In genomic region chr3:136994772-136995516, GRCh38 we compare ENCODE assay signal across 8 cellular contexts. TPM values are rescaled to one million over a fixed set of nuclear protein-coding genes. Genes with fewer than 3 reads are reported as not detected.
DNase-seq lines count a peak whose midpoint lies in the region; ATAC-seq and TF ChIP-seq lines count a peak whose summit lies in the region.

No MANE protein-coding gene starts in this region.

- CTCF ChIA-PET in PC-9 (lab: Charles Lee) = interaction anchor here (0.6 kb wide), 1 partner anchor 155 kb away, joined by 4 read pairs; no protein-coding TSS in a partner anchor

- POLR2A ChIA-PET in PC-9 (lab: Charles Lee; ENCODE audit: unreplicated experiment) = interaction anchor here (0.6 kb wide), 1 partner anchor 799 kb away, joined by 7 read pairs; the partner anchor contains the start of gene MSL2

- H3K4me3 ChIP-seq in PC-9 (no peak overlapping the region), fibroblast of lung (replicated peaks in 1 of 4; ENCODE audit: control extremely low read depth in 1 of 4, insufficient read depth in 1 of 4, low read depth in 3 of 4, low read length in 4 of 4) (no peak overlapping the region)

- DNase-seq in GM04504 (ENCODE audit: low read depth) (peak; percentile 93), PC-9 (peak; percentile 79 to 86), fibroblast of lung (ENCODE audit: low read depth in 2 of 2) (peak; percentile 79 to 88), pulmonary artery endothelial cell (ENCODE audit: low read depth, low spot score) (peak; percentile 87), DMS53 (lab: John Stamatoyannopoulos, UW) (no peak), SKM-1 treated with dmso at 0.1 percent for 144 hours (lab: John Stamatoyannopoulos, UW; ENCODE audit: unreplicated experiment) (no peak)
- DNase-seq in activated CD8-positive, alpha-beta memory T cell treated with anti-CD3 and anti-CD28 coated beads, Interleukin-2, amount 50 U/mL, for 4 hours = no peak

- H4K20me1 ChIP-seq in PC-9 (ENCODE audit: insufficient read depth) = no peaks in the 10 kb centered on the region
- H4K20me1 ChIP-seq in fibroblast of lung (ENCODE audit: control insufficient read depth, extremely low read depth, insufficient read depth, low read length) = no peaks in the 10 kb centered on the region

- H3K4me1 ChIP-seq in PC-9 (replicated peaks; ENCODE audit: insufficient read depth) = peaks cover 16% of the 10 kb centered on the region
- H3K4me1 ChIP-seq in fibroblast of lung (ENCODE audit: control insufficient read depth, extremely low read depth, insufficient read depth, low read length) = peaks cover 3% of the 10 kb centered on the region

- intact Hi-C loops in PC-9 (cut with micrococcal nuclease; ENCODE audit: unreplicated experiment) = loop anchor here (5.0 kb wide), 2 partner anchors 33 to 243 kb away; partner anchors contain the start of gene STAG1

- H3K9me3 ChIP-seq in PC-9 (ENCODE audit: insufficient read depth, low read depth) (no peaks in the 10 kb centered on the region), fibroblast of lung (ENCODE audit: control insufficient read depth, insufficient read depth, low read depth, low read length) (no peaks in the 10 kb centered on the region)

- peak overlapping the region; percentile 40; the same call in 1 of the 2 replicates for H3K27ac ChIP-seq in PC-9
- no peak overlapping the region for H3K27ac ChIP-seq in fibroblast of lung (ENCODE audit: insufficient read depth, low read length)

- no peak overlapping the region for H3K9ac ChIP-seq in fibroblast of lung (ENCODE audit: insufficient read depth, low read length)

- ATAC-seq in HG02884 (IDR thresholded peaks at IDR 0.05; ENCODE audit: unreplicated experiment) = no peak

- H3K27me3 ChIP-seq in PC-9 (ENCODE audit: insufficient read depth, low read depth) (no peaks in the 10 kb centered on the region), fibroblast of lung (ENCODE audit: control insufficient read depth, insufficient read depth, low read length) (no peaks in the 10 kb centered on the region)

- no TSS peak for BruUV-seq in PC-9 (replicated peaks; lab: Mats Ljungman, UMichigan)

- H3K4me2 ChIP-seq in PC-9 (peak overlapping the region; percentile 32; the same call in 1 of the 2 replicates), fibroblast of lung (ENCODE audit: extremely low read depth, insufficient read depth, low read length) (peak overlapping the region; percentile 41)

- H3K36me3 ChIP-seq in PC-9 (ENCODE audit: low read depth) = no peaks in the 10 kb centered on the region
- no peaks in the 10 kb centered on the region for H3K36me3 ChIP-seq in fibroblast of lung (ENCODE audit: control insufficient read depth, insufficient read depth, low read length)

- no peaks in the 10 kb centered on the region for H3K9me2 ChIP-seq in PC-9 (ENCODE audit: insufficient read depth)

- H2AFZ ChIP-seq in PC-9 = no peak overlapping the region
- H2AFZ ChIP-seq in fibroblast of lung (ENCODE audit: low read length) = peak overlapping the region; percentile 33

- TF ChIP-seq CTCF in PC-9 (conservative IDR thresholded peaks at IDR 0.05) = no peak
- no peak for TF ChIP-seq CTCF in fibroblast of lung (conservative IDR thresholded peaks at IDR 0.05 in 1 of 2, IDR thresholded peaks at IDR 0.05 in 1 of 2; ENCODE audit: low read depth in 1 of 2, low read length in 2 of 2)

- H3K79me2 ChIP-seq in PC-9 (ENCODE audit: low read depth) = no peaks in the 10 kb centered on the region
- H3K79me2 ChIP-seq in fibroblast of lung (ENCODE audit: control insufficient read depth, insufficient read depth, low read length) = no peaks in the 10 kb centered on the region

- H3F3A ChIP-seq in PC-9 (ENCODE audit: insufficient read depth, low read depth) = peaks cover 13% of the 10 kb centered on the region; the same call in 1 of the 2 replicates

RNA-seq across cellular contexts. Expression of gene IL20RB, which starts 37.2 kb away (rescaled TPM):
- total RNA-seq in PC-9 (2021) (3.8 and 7.2 TPM in 2 replicates), fibroblast of lung (0.51 and 3.0 TPM in 2 replicates), pulmonary artery endothelial cell (0.42 and 0.53 TPM in 2 replicates)
- polyA plus RNA-seq in fibroblast of lung = 1.9 and 2.0 TPM in 2 replicates
- polyA plus RNA-seq in fibroblast of lung (2012) = 1.5 and 2.0 TPM in 2 replicates
- polyA minus RNA-seq in fibroblast of lung (ENCODE audit: low replicate concordance) = 7.6 and 11.3 TPM in 2 replicates

Comparison
In these comparisons a context has a peak if more than half of its experiments do, and no peak if none do; other contexts are left out.
1. DNase-seq: peak in GM04504 (single experiment), PC-9 (2 of 2), fibroblast of lung (2 of 2) and pulmonary artery endothelial cell (single experiment); none in DMS53 (single experiment), activated CD8-positive, alpha-beta memory T cell treated with anti-CD3 and anti-CD28 coated beads, Interleukin-2, amount 50 U/mL, for 4 hours (single experiment) and SKM-1 treated with dmso at 0.1 percent for 144 hours (single experiment).